20 cellular contexts compared by ENCODE assay signal in genomic region chr15:48413304-48413703, GRCh38.
DNase-seq lines count a peak whose midpoint lies in the region; ATAC-seq and TF ChIP-seq lines count a peak whose summit lies in the region.
"Had no signal": no experiment of that assay in that cellular context is flagged by ENCODE, and none has a peak within 500 bp of the region (broad histone marks: within the 10 kb centered on the region; RNA-seq: fewer than 3 reads in every experiment).

No MANE protein-coding gene starts in this region.

- 64% methylated on average over 6 of the region's 6 CpGs for WGBS in suprapubic skin

- no peak for TF ChIP-seq POLR2A in suprapubic skin (IDR thresholded peaks at IDR 0.05)

- H3K9me3 ChIP-seq in MG63 (no peaks in the 10 kb centered on the region), lower lobe of right lung (no peaks in the 10 kb centered on the region), suprapubic skin (no peaks in the 10 kb centered on the region)
- H3K9me3 ChIP-seq: BLaER1 treated with 17β-estradiol and CSF1 and Interleukin-3, amounts not matched to agents 10 nM and 100 nM had no signal

- no peak for TF ChIP-seq EP300 in suprapubic skin (IDR thresholded peaks at IDR 0.05)

- H3K27me3 ChIP-seq in MG63, result no peaks in the 10 kb centered on the region
- H3K27me3 ChIP-seq in lower lobe of right lung (ENCODE audit: low read depth), result no peaks in the 10 kb centered on the region
- H3K27me3 ChIP-seq in suprapubic skin, result no peaks in the 10 kb centered on the region
- H3K27me3 ChIP-seq: BLaER1 treated with 17β-estradiol and CSF1 and Interleukin-3, amounts not matched to agents 10 nM and 100 nM had no signal

- TF ChIP-seq CTCF in lower lobe of right lung (IDR thresholded peaks at IDR 0.05) (no peak), suprapubic skin (IDR thresholded peaks at IDR 0.05) (no peak)

- DNase-seq in MG63, result peak; percentile 18
- peak; percentile 98 for DNase-seq in fibroblast of gingiva (ENCODE audit: low read depth)
- DNase-seq in lower lobe of right lung, result no peak
- no peak for DNase-seq in suprapubic skin (ENCODE audit: low spot score in 2 of 2)
- DNase-seq in NCI-H146 (lab: John Stamatoyannopoulos, UW), result no peak
- no peak for DNase-seq in KG1 (lab: John Stamatoyannopoulos, UW)
- DNase-seq in activated T-cell treated with anti-CD3 and anti-CD28 coated beads for 4 hours, result no peak
- DNase-seq: activated CD8-positive, alpha-beta memory T cell treated with anti-CD3 and anti-CD28 coated beads for 24 hours; activated naive CD4-positive, alpha-beta T cell; cerebellar nuclear complex; H7; hippocampal formation; KBM-7; left colon; NCI-H1436; NCI-H524; PC-9 had no signal

- H3K4me1 ChIP-seq in lower lobe of right lung, result peaks cover 7% of the 10 kb centered on the region
- peaks cover 18% of the 10 kb centered on the region for H3K4me1 ChIP-seq in suprapubic skin

- H3K27ac ChIP-seq in lower lobe of right lung, result no peak overlapping the region
- H3K27ac ChIP-seq in suprapubic skin, result peak overlapping the region; percentile 69
- H3K27ac ChIP-seq: BLaER1 treated with 17β-estradiol and CSF1 and Interleukin-3, amounts not matched to agents 10 nM and 100 nM; PC-9; VCaP had no signal

- intact Hi-C loops in lower lobe of right lung (cut with DNase I), result no loop called here

- H3K36me3 ChIP-seq in MG63 (peaks cover 90% of the 10 kb centered on the region), lower lobe of right lung (peaks cover 4% of the 10 kb centered on the region), suprapubic skin (no peaks in the 10 kb centered on the region)
- H3K36me3 ChIP-seq: BLaER1 treated with 17β-estradiol and CSF1 and Interleukin-3, amounts not matched to agents 10 nM and 100 nM had no signal

- ATAC-seq in lower lobe of right lung, result peak; percentile 43 to 71
- no peak for ATAC-seq in HG03095 (IDR thresholded peaks at IDR 0.05; ENCODE audit: unreplicated experiment)
- ATAC-seq: left colon had no signal

- H3K4me3 ChIP-seq in MG63 (no peak overlapping the region), lower lobe of right lung (no peak overlapping the region), suprapubic skin (no peak overlapping the region)
- H3K4me3 ChIP-seq: BLaER1 treated with 17β-estradiol and CSF1 and Interleukin-3, amounts not matched to agents 10 nM and 100 nM; PC-9 had no signal

Comparison
In these comparisons a context has a peak if more than half of its experiments do, and no peak if none do; other contexts are left out.
1. DNase-seq: peak in MG63 (single experiment) and fibroblast of gingiva (single experiment); none in lower lobe of right lung (single experiment), suprapubic skin (0 of 2), NCI-H146 (single experiment), KG1 (single experiment) and activated T-cell treated with anti-CD3 and anti-CD28 coated beads for 4 hours (single experiment).